In the genomic region with DNA sequence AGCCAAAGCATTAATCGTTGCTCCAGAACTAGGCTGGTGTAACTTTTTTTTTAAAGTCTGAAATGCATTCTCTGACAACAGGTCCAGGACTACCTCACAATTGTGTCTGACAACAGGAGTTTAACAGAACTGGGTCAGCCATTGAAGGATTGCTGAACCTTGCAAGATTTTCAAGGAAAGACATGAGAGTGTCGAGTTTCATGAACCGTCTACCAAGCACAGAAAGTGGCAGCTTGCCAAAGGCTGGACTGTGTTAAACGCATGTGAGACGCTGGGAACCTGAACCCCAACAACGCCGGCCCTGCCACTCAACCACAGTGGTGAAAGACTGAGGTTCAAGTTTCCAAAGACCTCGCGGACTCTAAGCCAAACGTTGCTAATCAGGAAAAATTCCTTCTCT, we compare ENCODE assay signal across 10 cellular contexts.
A peak's percentile ranks its signal among the peaks of the same experiment; 100 is the strongest.
DNase-seq lines count a peak whose midpoint lies in the region; ATAC-seq and TF ChIP-seq lines count a peak whose summit lies in the region.
"Had no signal": no experiment of that assay in that cellular context is flagged by ENCODE, and none has a peak within 500 bp of the region (broad histone marks: within the 10 kb centered on the region; RNA-seq: fewer than 3 reads in every experiment).

No MANE protein-coding gene starts in this region.

- peaks cover 19% of the 10 kb centered on the region for H3K36me3 Mint-ChIP-seq in nephron (ENCODE audit: low read depth)

- H3K4me3 Mint-ChIP-seq in nephron, result peak overlapping the region; percentile 8 to 31 (median 26)

- H3K9me3 Mint-ChIP-seq in nephron, result peaks cover 3% of the 10 kb centered on the region

- peaks cover 65% of the 10 kb centered on the region for H3K4me1 Mint-ChIP-seq in nephron

- H3K4me3 ChIP-seq in choroid plexus epithelial cell (ENCODE audit: low read depth, low read length), result no peak overlapping the region

- ATAC-seq in HG03469 (IDR thresholded peaks at IDR 0.05; ENCODE audit: unreplicated experiment) (no peak), HG02981 (IDR thresholded peaks at IDR 0.05; ENCODE audit: unreplicated experiment) (no peak)

- no peaks in the 10 kb centered on the region for H3K27me3 Mint-ChIP-seq in nephron (ENCODE audit: low read depth)

- peak overlapping the region; percentile 73 to 81 (median 74) for H3K27ac Mint-ChIP-seq in nephron

- no peak for TF ChIP-seq CTCF in choroid plexus epithelial cell (conservative IDR thresholded peaks at IDR 0.05; ENCODE audit: low read depth, low read length)
- no peak for TF ChIP-seq CTCF in nephron (IDR thresholded peaks at IDR 0.05; ENCODE audit: unreplicated experiment in 3 of 3)

- peak; percentile 91 for DNase-seq in DMS 273 (lab: John Stamatoyannopoulos, UW; ENCODE audit: unreplicated experiment)
- peak; percentile 89 for DNase-seq in NCI-H2107 treated with DMSO at 0.1 percent for 48 hours (lab: John Stamatoyannopoulos, UW; ENCODE audit: unreplicated experiment)
- DNase-seq in choroid plexus epithelial cell (ENCODE audit: low read depth), result peak; percentile 98
- no peak for DNase-seq in hepatic stellate cell (ENCODE audit: low spot score)
- no peak for DNase-seq in occipital lobe (lab: John Stamatoyannopoulos, UW)
- DNase-seq: H7, NCI-H1930 had no signal

Comparison
In these comparisons a context has a peak if more than half of its experiments do, and no peak if none do; other contexts are left out.
1. DNase-seq: peak in DMS 273 (single experiment), NCI-H2107 treated with DMSO at 0.1 percent for 48 hours (single experiment) and choroid plexus epithelial cell (single experiment); none in hepatic stellate cell (single experiment) and occipital lobe (single experiment).